In the genomic region with DNA sequence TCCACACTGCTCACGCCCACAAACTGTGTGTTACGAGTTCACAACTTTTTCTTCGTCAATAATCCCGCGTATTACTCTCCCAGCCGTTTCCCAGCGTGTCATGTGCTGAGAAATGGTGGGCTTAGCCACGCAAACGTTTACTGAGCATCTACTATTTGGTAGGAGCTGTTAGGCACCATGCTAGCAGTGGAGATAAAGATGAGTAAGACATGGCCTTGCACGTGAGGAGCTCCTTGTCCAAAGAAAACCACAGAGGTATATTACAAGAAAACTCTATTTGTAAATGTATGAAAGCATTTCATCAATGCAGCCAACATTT, we compare ENCODE assay signal across 8 cellular contexts. TPM values are rescaled to one million over a fixed set of nuclear protein-coding genes. Genes with fewer than 3 reads are reported as not detected.
DNase-seq lines count a peak whose midpoint lies in the region; ATAC-seq, FAIRE-seq and TF ChIP-seq lines count a peak whose summit lies in the region.

No MANE protein-coding gene starts in this region.

- H3K4me1 Mint-ChIP-seq in memory B cell, result peaks cover 15% of the 10 kb centered on the region

- TF ChIP-seq RAD21 in K562 (CRISPR knock-in tag; conservative IDR thresholded peaks at IDR 0.05 in 1 of 2, IDR thresholded peaks at IDR 0.05 in 1 of 2), result no peak

- H3K27ac Mint-ChIP-seq in memory B cell, result peak overlapping the region; percentile 99

- intact Hi-C loops in cardiac septum (cut with DNase I), result loop anchor here (2.0 to 5.0 kb wide), 2 partner anchors 40 to 293 kb away; a partner anchor contains a TSS
- intact Hi-C loops in K562 (cut with micrococcal nuclease), result no loop called here
- intact Hi-C loops in vagina (cut with DNase I), result no loop called here

- H3K4me1 ChIP-seq in right atrium auricular region (peaks cover 0 to 18% of the 10 kb centered on the region in 2 donors), K562 (replicated peaks in 1 of 2; ENCODE audit: control insufficient read depth in 2 of 2, insufficient read depth in 2 of 2, low read length in 2 of 2) (peaks cover 4 to 8% of the 10 kb centered on the region in 2 experiments; a peak in 3 of 5 replicates), vagina (peaks cover 28% of the 10 kb centered on the region)

- BruUV-seq in K562 (replicated peaks; lab: Mats Ljungman, UMichigan), result no TSS peak

- H3K9me3 ChIP-seq in right atrium auricular region (no peaks in the 10 kb centered on the region), K562 (replicated peaks; ENCODE audit: control insufficient read depth, insufficient read depth, low read depth, low read length) (no peaks in the 10 kb centered on the region), vagina (no peaks in the 10 kb centered on the region)

- TF ChIP-seq POLR2A in K562 (conservative IDR thresholded peaks at IDR 0.05) (no peak), vagina (IDR thresholded peaks at IDR 0.05) (no peak)

- TF ChIP-seq EP300 in K562 (IDR thresholded peaks at IDR 0.05; ENCODE audit: low read length), result no peak

- FAIRE-seq in K562 (lab: Jason Lieb, UNC), result no peak

- POLR2A ChIA-PET in K562 (lab: Yijun Ruan, JAX), result interaction anchor here (0.6 to 1.9 kb wide), 4 partner anchors 10 to 90 kb away, joined by 3 to 7 read pairs (median 4); no protein-coding TSS in a partner anchor

- no peaks in the 10 kb centered on the region for H3K27me3 Mint-ChIP-seq in memory B cell

- in situ Hi-C loops in K562 (cut with MboI), result no loop called here

- peak overlapping the region; percentile 94 to 96 for H3K9ac ChIP-seq in K562 (ENCODE audit: insufficient read depth in 1 of 2, low read depth in 2 of 2, low read length in 2 of 2)

- H3K4me2 ChIP-seq in K562 (ENCODE audit: insufficient read depth, low read length), result peak overlapping the region; percentile 90

- H3K27ac ChIP-seq in right atrium auricular region (peak overlapping the region; percentile 91), K562 (ENCODE audit: extremely low read depth, low read depth, low read length) (peak overlapping the region; percentile 92), vagina (peak overlapping the region; percentile 92)

- peaks cover 6% of the 10 kb centered on the region for H3K36me3 Mint-ChIP-seq in memory B cell

- CTCF ChIA-PET in K562 (lab: Yijun Ruan, JAX; ENCODE audit: low intra/inter-chr PET ratio), result no interaction called here

- H3K9me3 Mint-ChIP-seq in memory B cell, result no peaks in the 10 kb centered on the region

- peak overlapping the region; percentile 94 for H2AFZ ChIP-seq in K562 (ENCODE audit: low read depth, low read length)

- no peak for DNase-seq in right atrium auricular region (ENCODE audit: low spot score)
- DNase-seq in cardiac septum (ENCODE audit: low spot score), result no peak
- DNase-seq in K562 (ENCODE audit: extremely low read depth in 1 of 4, low spot score in 3 of 4), result peak in 1 of 4 experiments; percentile 29
- DNase-seq in memory B cell (ENCODE audit: low spot score in 2 of 2), result no peak
- no peak for DNase-seq in vagina (ENCODE audit: extremely low spot score in 2 of 2)
- no peak for DNase-seq in NOMO-1 treated with DMSO at 0.1 percent for 48 hours (lab: John Stamatoyannopoulos, UW; ENCODE audit: unreplicated experiment)
- no peak for DNase-seq in GOT3 (lab: John Stamatoyannopoulos, UW)

- H3K27me3 ChIP-seq in right atrium auricular region (no peaks in the 10 kb centered on the region), K562 (ENCODE audit: control insufficient read depth in 2 of 2, insufficient read depth in 2 of 2, low read length in 2 of 2) (peaks cover 0 to 3% of the 10 kb centered on the region in 2 experiments; a peak in 1 of 5 replicates), vagina (no peaks in the 10 kb centered on the region)

- no peaks in the 10 kb centered on the region for H4K20me1 ChIP-seq in K562 (replicated peaks; ENCODE audit: control insufficient read depth, insufficient read depth, low read length)

- peak overlapping the region; percentile 96 for H3K4me3 Mint-ChIP-seq in memory B cell

- peak overlapping the region; percentile 81 to 93 for H3K4me3 ChIP-seq in right atrium auricular region
- H3K4me3 ChIP-seq in K562, result peak overlapping the region; percentile 89
- peak overlapping the region; percentile 65 to 73 for H3K4me3 ChIP-seq in vagina

- WGBS in K562 (ENCODE audit: insufficient coverage, low coverage, missing lambda C conversion rate), result 10% methylated on average over 10 of the region's 10 CpGs

- H3K9me1 ChIP-seq in K562 (ENCODE audit: control insufficient read depth, insufficient read depth, low read length), result no peaks in the 10 kb centered on the region

- H3K79me2 ChIP-seq in K562 (ENCODE audit: control insufficient read depth, insufficient read depth, low read length), result peaks cover 16% of the 10 kb centered on the region

- H3K36me3 ChIP-seq in right atrium auricular region, result peaks cover 20% of the 10 kb centered on the region
- H3K36me3 ChIP-seq in K562 (ENCODE audit: control insufficient read depth, insufficient read depth, low read length), result peaks cover 20% of the 10 kb centered on the region
- H3K36me3 ChIP-seq in vagina, result peaks cover 0 to 23% of the 10 kb centered on the region in 2 donors

- no peak for TF ChIP-seq CTCF in right atrium auricular region (IDR thresholded peaks at IDR 0.05)
- TF ChIP-seq CTCF in K562 (IDR thresholded peaks at IDR 0.05 in 2 of 3, conservative IDR thresholded peaks at IDR 0.05 in 1 of 3; ENCODE audit: insufficient read depth in 2 of 3, low read depth in 1 of 3, low read length in 3 of 3), result 0 out of 6 replicates have a peak, but pooled peaks of 1 of the 3 experiments have one; percentile 5
- TF ChIP-seq CTCF in vagina (IDR thresholded peaks at IDR 0.05), result no peak

- ATAC-seq in K562 (peak; percentile 7; the same call in 1 of the 3 replicates), memory B cell (ENCODE audit: low read depth) (no peak), HG03039 (IDR thresholded peaks at IDR 0.05; ENCODE audit: unreplicated experiment) (no peak)

RNA-seq across cellular contexts. Expression of a gene that starts 0.8 kb away (rescaled TPM):
- total RNA-seq in right atrium auricular region (10 to 100 TPM; 14.5 to 14.9 TPM), cardiac septum (12.4 TPM), K562 (2014; rRNA removed) (10.0 and 11.1 TPM in 2 replicates), K562 (2014; rRNA removed; fragmentation: Illumina TruSeq; extraction: Trizol) (19.6 and 21.6 TPM in 2 replicates), K562 (2015; rRNA removed; fragmentation: Illumina TruSeq; extraction: Trizol) (11.5 and 12.0 TPM in 2 replicates), K562 (2021) (14.8 and 15.3 TPM in 2 replicates), vagina (15.2 TPM)
- 12.5 and 20.9 TPM in 2 replicates for total RNA-seq in K562 (2011; cell fraction: chromatin; rRNA removed; ENCODE audit: low replicate concordance)
- total RNA-seq in K562 (2011; cell fraction: nucleolus; rRNA removed), result 14.2 and 15.4 TPM in 2 replicates
- total RNA-seq in K562 (2011; cell fraction: nucleoplasm; rRNA removed), result 24.1 and 30.4 TPM in 2 replicates
- polyA plus RNA-seq in K562 (2011; rRNA removed) (32.0 and 40.0 TPM in 2 replicates), K562 (2014; fragmentation: Illumina TruSeq; extraction: Trizol) (13.8 and 14.3 TPM in 2 replicates), K562 (2014; fragmentation: Nextera tagmentation; extraction: Ambion mirVana) (10 to 100 TPM in 1 of 2 experiments, 1 to 10 TPM in 1; 9.1 to 11.1 TPM), K562 (2014; rRNA removed) (23.8 and 29.1 TPM in 2 replicates)
- polyA plus RNA-seq in K562 (2011; cell fraction: cytosol; rRNA removed), result 14.0 and 37.2 TPM in 2 replicates
- 6.9 and 11.4 TPM in 2 replicates for polyA plus RNA-seq in K562 (2011; cell fraction: nucleus; rRNA removed)
- 17.0 and 19.0 TPM in 2 replicates for polyA plus RNA-seq in K562 (2012)
- polyA minus RNA-seq in K562 (2011; rRNA and poly(A)+ RNA removed), result 20.5 and 23.5 TPM in 2 replicates
- polyA minus RNA-seq in K562 (2011; cell fraction: cytosol; rRNA and poly(A)+ RNA removed), result 6.1 and 6.6 TPM in 2 replicates
- 4.7 and 5.9 TPM in 2 replicates for polyA minus RNA-seq in K562 (2011; cell fraction: nucleus; rRNA and poly(A)+ RNA removed)

RNA-seq across cellular contexts. Expression of a gene that starts 22.1 kb away (rescaled TPM):
- total RNA-seq in right atrium auricular region, result not detected
- not detected for total RNA-seq in cardiac septum
- not detected in 2 replicates for total RNA-seq in K562 (2011; cell fraction: chromatin; rRNA removed; ENCODE audit: low replicate concordance)
- total RNA-seq in K562 (2011; cell fraction: nucleolus; rRNA removed), result not detected in 2 replicates
- total RNA-seq in K562 (2011; cell fraction: nucleoplasm; rRNA removed), result not detected in 2 replicates
- not detected in 2 replicates for total RNA-seq in K562 (2014; rRNA removed)
- not detected in 2 replicates for total RNA-seq in K562 (2014; rRNA removed; fragmentation: Illumina TruSeq; extraction: Trizol)
- total RNA-seq in K562 (2015; rRNA removed; fragmentation: Illumina TruSeq; extraction: Trizol), result not detected in 2 replicates
- total RNA-seq in K562 (2021), result not detected in 2 replicates
- polyA plus RNA-seq in K562 (2011; rRNA removed), result not detected in 2 replicates
- polyA plus RNA-seq in K562 (2011; cell fraction: cytosol; rRNA removed), result not detected in 2 replicates
- 0.10 TPM in 1 of 2 replicates, not detected in the other for polyA plus RNA-seq in K562 (2011; cell fraction: nucleus; rRNA removed)
- not detected in 2 replicates for polyA plus RNA-seq in K562 (2012)
- polyA plus RNA-seq in K562 (2014; fragmentation: Illumina TruSeq; extraction: Trizol), result not detected in 2 replicates
- polyA plus RNA-seq in K562 (2014; fragmentation: Nextera tagmentation; extraction: Ambion mirVana), result not detected
- polyA plus RNA-seq in K562 (2014; rRNA removed), result not detected in 2 replicates
- not detected in 2 replicates for polyA minus RNA-seq in K562 (2011; rRNA and poly(A)+ RNA removed)
- not detected in 2 replicates for polyA minus RNA-seq in K562 (2011; cell fraction: cytosol; rRNA and poly(A)+ RNA removed)
- not detected in 2 replicates for polyA minus RNA-seq in K562 (2011; cell fraction: nucleus; rRNA and poly(A)+ RNA removed)
- total RNA-seq in vagina, result not detected

RNA-seq across cellular contexts. Expression of a gene that starts 41.1 kb away (rescaled TPM):
- 10 to 100 TPM; 14.2 to 20.8 TPM for total RNA-seq in right atrium auricular region
- 21.2 TPM for total RNA-seq in cardiac septum
- 19.5 and 40.6 TPM in 2 replicates for total RNA-seq in K562 (2011; cell fraction: chromatin; rRNA removed; ENCODE audit: low replicate concordance)
- total RNA-seq in K562 (2011; cell fraction: nucleolus; rRNA removed), result 12.2 and 14.2 TPM in 2 replicates
- 17.2 and 20.7 TPM in 2 replicates for total RNA-seq in K562 (2011; cell fraction: nucleoplasm; rRNA removed)
- 121 and 133 TPM in 2 replicates for total RNA-seq in K562 (2014; rRNA removed)
- total RNA-seq in K562 (2014; rRNA removed; fragmentation: Illumina TruSeq; extraction: Trizol), result 154 and 156 TPM in 2 replicates
- 165 and 172 TPM in 2 replicates for total RNA-seq in K562 (2015; rRNA removed; fragmentation: Illumina TruSeq; extraction: Trizol)
- 72.9 and 73.4 TPM in 2 replicates for total RNA-seq in K562 (2021)
- polyA plus RNA-seq in K562 (2011; rRNA removed), result 28.9 and 44.5 TPM in 2 replicates
- polyA plus RNA-seq in K562 (2011; cell fraction: cytosol; rRNA removed), result 5.4 and 10.3 TPM in 2 replicates
- 8.3 and 11.1 TPM in 2 replicates for polyA plus RNA-seq in K562 (2011; cell fraction: nucleus; rRNA removed)
- polyA plus RNA-seq in K562 (2012), result 48.3 and 109 TPM in 2 replicates
- 128 and 166 TPM in 2 replicates for polyA plus RNA-seq in K562 (2014; fragmentation: Illumina TruSeq; extraction: Trizol)
- 10 to 100 TPM; 28.3 to 28.9 TPM for polyA plus RNA-seq in K562 (2014; fragmentation: Nextera tagmentation; extraction: Ambion mirVana)
- 112 and 127 TPM in 2 replicates for polyA plus RNA-seq in K562 (2014; rRNA removed)
- 25.1 and 27.9 TPM in 2 replicates for polyA minus RNA-seq in K562 (2011; rRNA and poly(A)+ RNA removed)
- 10.1 and 12.6 TPM in 2 replicates for polyA minus RNA-seq in K562 (2011; cell fraction: cytosol; rRNA and poly(A)+ RNA removed)
- 10.6 and 19.1 TPM in 2 replicates for polyA minus RNA-seq in K562 (2011; cell fraction: nucleus; rRNA and poly(A)+ RNA removed)
- 6.4 TPM for total RNA-seq in vagina

RNA-seq across cellular contexts. Expression of a gene that starts 41.2 kb away (rescaled TPM):
- total RNA-seq in right atrium auricular region (10 to 100 TPM in 1 of 2 donors, 1 to 10 TPM in 1; 4.7 to 12.9 TPM), cardiac septum (7.7 TPM), K562 (2014; rRNA removed) (3.2 and 7.0 TPM in 2 replicates), K562 (2014; rRNA removed; fragmentation: Illumina TruSeq; extraction: Trizol) (4.2 and 5.6 TPM in 2 replicates), K562 (2015; rRNA removed; fragmentation: Illumina TruSeq; extraction: Trizol) (3.9 and 4.6 TPM in 2 replicates), K562 (2021) (2.9 and 3.6 TPM in 2 replicates), vagina (5.4 TPM)
- 11.7 and 15.6 TPM in 2 replicates for total RNA-seq in K562 (2011; cell fraction: chromatin; rRNA removed; ENCODE audit: low replicate concordance)
- 6.3 and 7.4 TPM in 2 replicates for total RNA-seq in K562 (2011; cell fraction: nucleolus; rRNA removed)
- 5.8 and 9.2 TPM in 2 replicates for total RNA-seq in K562 (2011; cell fraction: nucleoplasm; rRNA removed)
- polyA plus RNA-seq in K562 (2011; rRNA removed) (4.4 and 4.7 TPM in 2 replicates), K562 (2014; fragmentation: Illumina TruSeq; extraction: Trizol) (4.2 and 4.4 TPM in 2 replicates), K562 (2014; fragmentation: Nextera tagmentation; extraction: Ambion mirVana) (under 1 TPM; 0.49 to 0.69 TPM), K562 (2014; rRNA removed) (5.6 and 8.0 TPM in 2 replicates)
- polyA plus RNA-seq in K562 (2011; cell fraction: cytosol; rRNA removed), result 2.4 and 2.9 TPM in 2 replicates
- polyA plus RNA-seq in K562 (2011; cell fraction: nucleus; rRNA removed), result 5.0 and 9.3 TPM in 2 replicates
- 2.3 TPM in 2 replicates for polyA plus RNA-seq in K562 (2012)
- polyA minus RNA-seq in K562 (2011; rRNA and poly(A)+ RNA removed), result 7.6 and 8.5 TPM in 2 replicates
- polyA minus RNA-seq in K562 (2011; cell fraction: cytosol; rRNA and poly(A)+ RNA removed), result 2.4 and 2.8 TPM in 2 replicates
- polyA minus RNA-seq in K562 (2011; cell fraction: nucleus; rRNA and poly(A)+ RNA removed), result 5.7 and 7.8 TPM in 2 replicates
